1 cellular context compared by ENCODE assay signal in genomic region chr14:37122288-37122687, GRCh38.
TF ChIP-seq lines count a peak whose summit lies in the region.

No MANE protein-coding gene starts in this region.

TF ChIP-seq in K562, 482 proteins besides CTCF, POLR2A, EP300 and RAD21 (continued from another document):
- TF ChIP-seq MNT (conservative IDR thresholded peaks at IDR 0.05), result 0 out of 4 replicates have a peak, but pooled peaks of 1 of the 2 experiments have one; percentile 35
- TF ChIP-seq JUND (IDR thresholded peaks at IDR 0.05; ENCODE audit: borderline replicate concordance, low read depth, low read length), result 0 out of 2 replicates have a peak, but pooled peaks have one; percentile 5
- TF ChIP-seq JUND (tag; IDR thresholded peaks at IDR 0.05; ENCODE audit: borderline replicate concordance, low read depth, low read length), result no peak
- no peak for TF ChIP-seq MAFF (IDR thresholded peaks at IDR 0.05; ENCODE audit: low read length)
- no peak for TF ChIP-seq PBX2 (CRISPR knock-in tag; IDR thresholded peaks at IDR 0.05; ENCODE audit: low read depth)
- no peak for TF ChIP-seq PBX2 (tag; conservative IDR thresholded peaks at IDR 0.05; ENCODE audit: low read depth)
- TF ChIP-seq CAMTA2 (CRISPR knock-in tag; conservative IDR thresholded peaks at IDR 0.05), result no peak
- TF ChIP-seq NCOA4 (IDR thresholded peaks at IDR 0.05; ENCODE audit: partially characterized antibody), result no peak
- no peak for TF ChIP-seq GTF2E2 (tag; IDR thresholded peaks at IDR 0.05)
- no peak for TF ChIP-seq CTBP1 (IDR thresholded peaks at IDR 0.05; ENCODE audit: borderline replicate concordance)
- no peak for TF ChIP-seq ETS2 (tag; IDR thresholded peaks at IDR 0.05; ENCODE audit: borderline replicate concordance, poor library complexity, severe bottlenecking)
- TF ChIP-seq PTBP1 (IDR thresholded peaks at IDR 0.05; ENCODE audit: low read depth, low read length), result no peak
- no peak for TF ChIP-seq CSDE1 (IDR thresholded peaks at IDR 0.05)
- no peak for TF ChIP-seq TAL1 (IDR thresholded peaks at IDR 0.05)
- TF ChIP-seq ZNF551 (CRISPR knock-in tag; IDR thresholded peaks at IDR 0.05), result no peak
- no peak for TF ChIP-seq ZNF518B (CRISPR knock-in tag; IDR thresholded peaks at IDR 0.05)
- no peak for TF ChIP-seq ZNF407 (IDR thresholded peaks at IDR 0.05; ENCODE audit: low read depth)
- TF ChIP-seq NONO (IDR thresholded peaks at IDR 0.05; ENCODE audit: low read depth in 2 of 2, low read length in 1 of 2), result no peak
- TF ChIP-seq NR4A1 (CRISPR knock-in tag; IDR thresholded peaks at IDR 0.05), result no peak
- no peak for TF ChIP-seq NR4A1 (tag; IDR thresholded peaks at IDR 0.05)
